In genomic region chr7:144787127-144787526, GRCh38 we compare ENCODE assay signal across 16 cellular contexts. TPM values are rescaled to one million over a fixed set of nuclear protein-coding genes. Genes with fewer than 3 reads are reported as not detected.
DNase-seq lines count a peak whose midpoint lies in the region; TF ChIP-seq lines count a peak whose summit lies in the region.
"Had no signal": no experiment of that assay in that cellular context is flagged by ENCODE, and none has a peak within 500 bp of the region (broad histone marks: within the 10 kb centered on the region; RNA-seq: fewer than 3 reads in every experiment).

No MANE protein-coding gene starts in this region.

- no peak overlapping the region for H3K9ac ChIP-seq in mesendoderm (ENCODE audit: low read length)

- H4K5ac ChIP-seq in mesendoderm (ENCODE audit: low read length): no peak overlapping the region

- H3K27me3 ChIP-seq in mesendoderm (ENCODE audit: insufficient read depth, low read length, poor library complexity): no peaks in the 10 kb centered on the region
- H3K27me3 ChIP-seq in testis: no peaks in the 10 kb centered on the region
- H3K27me3 ChIP-seq: neutrophil, stomach had no signal

- H3K36me3 ChIP-seq in mesendoderm (ENCODE audit: control insufficient read depth, insufficient read depth, low read length) (no peaks in the 10 kb centered on the region), testis (ENCODE audit: low read depth, missing control alignments) (no peaks in the 10 kb centered on the region)
- H3K36me3 ChIP-seq: neutrophil, stomach had no signal

- intact Hi-C loops in testis (cut with DNase I; ENCODE audit: low total_unique reads): no loop called here

- TF ChIP-seq POLR2A in testis (IDR thresholded peaks at IDR 0.05): no peak

- H3K4me2 ChIP-seq in mesendoderm (ENCODE audit: low read length): no peak overlapping the region

- H3K56ac ChIP-seq in mesendoderm (ENCODE audit: low read length): no peak overlapping the region

- H3K4me3 Mint-ChIP-seq in T-helper 2 cell treated with Interferon-gamma antibody and Interleukin-4, amounts not matched to agents 5 μg/mL and 100 μg/mL, for 36 hours: no peak overlapping the region
- H3K4me3 Mint-ChIP-seq: CD4-positive, CD25-positive, alpha-beta regulatory T cell had no signal

- H2AK5ac ChIP-seq in mesendoderm (ENCODE audit: low read length): no peak overlapping the region

- H3K27ac Mint-ChIP-seq in T-helper 2 cell treated with Interferon-gamma antibody and Interleukin-4, amounts not matched to agents 5 μg/mL and 100 μg/mL, for 36 hours: no peak overlapping the region

- H3K79me1 ChIP-seq in mesendoderm (ENCODE audit: low read length): no peaks in the 10 kb centered on the region

- no peak overlapping the region for H3K23ac ChIP-seq in mesendoderm (ENCODE audit: low read length)

- no peak overlapping the region for H3K18ac ChIP-seq in mesendoderm (ENCODE audit: low read length)

- H4K8ac ChIP-seq in mesendoderm (ENCODE audit: low read depth, low read length): no peak overlapping the region

- no peaks in the 10 kb centered on the region for H3K79me2 ChIP-seq in mesendoderm (ENCODE audit: control insufficient read depth, insufficient read depth, low read length)

- H3K4me3 ChIP-seq in choroid plexus epithelial cell (ENCODE audit: low read depth, low read length) (no peak overlapping the region), mesendoderm (ENCODE audit: low read length) (no peak overlapping the region), testis (no peak overlapping the region)
- H3K4me3 ChIP-seq: stomach had no signal

- H3K9me3 ChIP-seq in testis: no peaks in the 10 kb centered on the region
- H3K9me3 ChIP-seq: neutrophil, stomach had no signal

- H3K4me1 Mint-ChIP-seq in T-helper 2 cell treated with Interferon-gamma antibody and Interleukin-4, amounts not matched to agents 5 μg/mL and 100 μg/mL, for 36 hours (ENCODE audit: low read depth): peaks cover 3% of the 10 kb centered on the region

- H3K4me1 ChIP-seq in mesendoderm (ENCODE audit: control insufficient read depth, low read depth, low read length) (no peaks in the 10 kb centered on the region), testis (no peaks in the 10 kb centered on the region)
- H3K4me1 ChIP-seq: stomach had no signal

- H3K27me3 Mint-ChIP-seq in T-helper 2 cell treated with Interferon-gamma antibody and Interleukin-4, amounts not matched to agents 5 μg/mL and 100 μg/mL, for 36 hours (ENCODE audit: low read depth): no peaks in the 10 kb centered on the region
- H3K27me3 Mint-ChIP-seq: CD4-positive, CD25-positive, alpha-beta regulatory T cell had no signal

- H2BK5ac ChIP-seq in mesendoderm (ENCODE audit: low read length): no peak overlapping the region

- no peak overlapping the region for H3K4ac ChIP-seq in mesendoderm (ENCODE audit: low read depth, low read length)

- no peak overlapping the region for H2BK15ac ChIP-seq in mesendoderm (replicated peaks; ENCODE audit: low read depth)

- DNase-seq in NCI-H1092 treated with DMSO at 0.1 percent for 48 hours (lab: John Stamatoyannopoulos, UW) (peak; percentile 9), NCI-H1092 (lab: John Stamatoyannopoulos, UW) (no peak), choroid plexus epithelial cell (ENCODE audit: low read depth) (peak; percentile 13), mesendoderm (peak; percentile 32), testis (no peak), superior temporal gyrus (ENCODE audit: extremely low spot score) (no peak)
- DNase-seq in T-helper 2 cell treated with Interferon-gamma antibody and Interleukin-4, amounts not matched to agents 5 μg/mL and 100 μg/mL, for 36 hours (ENCODE audit: low spot score): no peak
- DNase-seq: 8988T; activated CD4-positive, CD25-positive, alpha-beta regulatory T cell; activated T-cell treated with anti-CD3 and anti-CD28 coated beads for 4 hours; mesenchymal stem cell; OCI-M1; stomach had no signal

- H3K9me3 Mint-ChIP-seq in T-helper 2 cell treated with Interferon-gamma antibody and Interleukin-4, amounts not matched to agents 5 μg/mL and 100 μg/mL, for 36 hours: no peaks in the 10 kb centered on the region
- H3K9me3 Mint-ChIP-seq: CD4-positive, CD25-positive, alpha-beta regulatory T cell had no signal

- H2BK120ac ChIP-seq in mesendoderm (ENCODE audit: low read depth, low read length): no peak overlapping the region

- H3K27ac ChIP-seq in mesendoderm (ENCODE audit: low read depth, low read length): no peak overlapping the region
- no peak overlapping the region for H3K27ac ChIP-seq in testis
- H3K27ac ChIP-seq: neutrophil, stomach had no signal

- H3K36me3 Mint-ChIP-seq in T-helper 2 cell treated with Interferon-gamma antibody and Interleukin-4, amounts not matched to agents 5 μg/mL and 100 μg/mL, for 36 hours (ENCODE audit: low read depth): no peaks in the 10 kb centered on the region

- TF ChIP-seq CTCF in choroid plexus epithelial cell (conservative IDR thresholded peaks at IDR 0.05; ENCODE audit: low read depth, low read length): peak; percentile 35
- TF ChIP-seq CTCF in testis (IDR thresholded peaks at IDR 0.05): no peak

- no peak for TF ChIP-seq EP300 in Ishikawa (IDR thresholded peaks at IDR 0.05; ENCODE audit: borderline replicate concordance)

- TF ChIP-seq RAD21 in Ishikawa (IDR thresholded peaks at IDR 0.05; ENCODE audit: low read depth): peak; percentile 45; the same call in 1 of the 2 replicates

- WGBS in mesendoderm (ENCODE audit: extremely low coverage, insufficient coverage, low lambda C conversion rate): no CpG with 5 or more reads among the region's 2 CpGs
- WGBS in testis, 2 donors: 95% methylated on average over 2 of the region's 2 CpGs

TF ChIP-seq in Ishikawa, 13 proteins besides CTCF, POLR2A, EP300 and RAD21:
- TF ChIP-seq TAF1 (IDR thresholded peaks at IDR 0.05; ENCODE audit: low read depth): no peak
- no peak for TF ChIP-seq USF1 (IDR thresholded peaks at IDR 0.05)
- TF ChIP-seq NFIC (IDR thresholded peaks at IDR 0.05): no peak
- TF ChIP-seq TCF12 (IDR thresholded peaks at IDR 0.05; ENCODE audit: low read depth): no peak
- no peak for TF ChIP-seq ZBTB7A (IDR thresholded peaks at IDR 0.05; ENCODE audit: low read depth)
- TF ChIP-seq FOXM1 (IDR thresholded peaks at IDR 0.05; ENCODE audit: borderline replicate concordance, low read depth): no peak
- TF ChIP-seq TEAD4 (IDR thresholded peaks at IDR 0.05): no peak
- no peak for TF ChIP-seq CEBPB (IDR thresholded peaks at IDR 0.05)
- TF ChIP-seq EGR1 (IDR thresholded peaks at IDR 0.05): no peak
- TF ChIP-seq YY1 (IDR thresholded peaks at IDR 0.05; ENCODE audit: low read depth): no peak
- TF ChIP-seq MAX (IDR thresholded peaks at IDR 0.05): no peak
- no peak for TF ChIP-seq REST (IDR thresholded peaks at IDR 0.05; ENCODE audit: low read depth)
- no peak for TF ChIP-seq CREB1 (IDR thresholded peaks at IDR 0.05; ENCODE audit: low read depth)
TF ChIP-seq in Ishikawa: peak in this region for 0.

RNA-seq across cellular contexts. Expression of gene TPK1, which starts 48.7 kb away (rescaled TPM):
- polyA plus RNA-seq in mesendoderm (2013, experiment 1 of 2): 1.6 TPM
- 1.8 TPM for polyA plus RNA-seq in mesendoderm (2013, experiment 2 of 2)
- total RNA-seq in testis: 10 to 100 TPM; 10.9 to 12.6 TPM
- 17.2 TPM for polyA plus RNA-seq in testis (ENCODE audit: insufficient read depth, low read depth, low replicate concordance)

Comparison
In these comparisons a context has a peak if more than half of its experiments do, and no peak if none do; other contexts are left out.
1. DNase-seq: peak in NCI-H1092 treated with DMSO at 0.1 percent for 48 hours (single experiment), choroid plexus epithelial cell (single experiment) and mesendoderm (single experiment); none in NCI-H1092 (single experiment), testis (single experiment), T-helper 2 cell treated with Interferon-gamma antibody and Interleukin-4, amounts not matched to agents 5 μg/mL and 100 μg/mL, for 36 hours (single experiment) and superior temporal gyrus (single experiment).